In genomic region chr14:24006872-24007721, GRCh38 we compare ENCODE assay signal across 8 cellular contexts. TPM values are rescaled to one million over a fixed set of nuclear protein-coding genes. Genes with fewer than 3 reads are reported as not detected.
DNase-seq lines count a peak whose midpoint lies in the region; ATAC-seq and TF ChIP-seq lines count a peak whose summit lies in the region.
"Not testable (repeated sequence)": the region's sequence is repeated elsewhere in the genome, so short reads cannot be mapped to it uniquely, and the experiment has no call there.

No MANE protein-coding gene starts in this region.

- not testable (repeated sequence) for H4K20me1 ChIP-seq in DOHH2 (ENCODE audit: control insufficient read depth, insufficient read depth, low read depth, low read length); Loucy (ENCODE audit: insufficient read depth, low read length, poor library complexity, severe bottlenecking)

- H3K27ac Mint-ChIP-seq in T-cell, result peak overlapping the region; percentile 74 to 90
- peak overlapping the region; percentile 74 for H3K27ac Mint-ChIP-seq in activated naive CD4-positive, alpha-beta T cell treated with anti-CD3 and anti-CD28 coated beads for 36 hours
- H3K27ac Mint-ChIP-seq in osteocyte (ENCODE audit: unreplicated experiment), result not testable (repeated sequence)
- H3K27ac Mint-ChIP-seq in stimulated activated naive B cell treated with anti-CD40 and anti-IgM and Interleukin-4, amounts not matched to agents 10 μg/mL and 1 μg/mL and 100 μg/mL, for 72 hours, result peak overlapping the region; percentile 65

- H3K4me2 ChIP-seq in DOHH2 (ENCODE audit: low read length) (peak overlapping the region; percentile 75), Loucy (ENCODE audit: low read depth, low read length, poor library complexity, severe bottlenecking) (peak overlapping the region; percentile 42)

- H3K4me1 ChIP-seq in DOHH2 (ENCODE audit: control insufficient read depth, low read length), result peaks cover 12% of the 10 kb centered on the region
- not testable (repeated sequence) for H3K4me1 ChIP-seq in Loucy (ENCODE audit: insufficient read depth, low read length, poor library complexity, severe bottlenecking)

- not testable (repeated sequence) for H3K27me3 Mint-ChIP-seq in T-cell; activated naive CD4-positive, alpha-beta T cell treated with anti-CD3 and anti-CD28 coated beads for 36 hours (ENCODE audit: low read depth); osteocyte (ENCODE audit: unreplicated experiment); stimulated activated naive B cell treated with anti-CD40 and anti-IgM and Interleukin-4, amounts not matched to agents 10 μg/mL and 1 μg/mL and 100 μg/mL, for 72 hours

- H2AFZ ChIP-seq in Loucy (ENCODE audit: low read length), result peak overlapping the region; percentile 60; the same call in 1 of the 2 replicates

- H3K27ac ChIP-seq in DOHH2 (ENCODE audit: low read depth, low read length), result not testable (repeated sequence)

- intact Hi-C loops in activated naive CD4-positive, alpha-beta T cell treated with anti-CD3 and anti-CD28 coated beads for 36 hours (cut with micrococcal nuclease), result not testable (repeated sequence)

- not testable (repeated sequence) for H3K36me3 ChIP-seq in DOHH2 (ENCODE audit: control insufficient read depth, low read length); H7 (replicated peaks; ENCODE audit: control insufficient read depth, insufficient read depth, low read length); Loucy (ENCODE audit: insufficient read depth, low read length)

- not testable (repeated sequence) for H3K9me3 ChIP-seq in DOHH2 (ENCODE audit: control insufficient read depth, insufficient read depth, low read length); Loucy (ENCODE audit: insufficient read depth, low read depth, low read length)

- peak overlapping the region; percentile 50 for H3K9ac ChIP-seq in Loucy (ENCODE audit: low read depth, low read length, poor library complexity, severe bottlenecking)

- peak overlapping the region; percentile 72 to 81 (median 79) for H3K4me3 Mint-ChIP-seq in T-cell
- H3K4me3 Mint-ChIP-seq in activated naive CD4-positive, alpha-beta T cell treated with anti-CD3 and anti-CD28 coated beads for 36 hours, result peak overlapping the region; percentile 72
- H3K4me3 Mint-ChIP-seq in osteocyte (ENCODE audit: unreplicated experiment), result peak overlapping the region; percentile 57
- H3K4me3 Mint-ChIP-seq in stimulated activated naive B cell treated with anti-CD40 and anti-IgM and Interleukin-4, amounts not matched to agents 10 μg/mL and 1 μg/mL and 100 μg/mL, for 72 hours, result peak overlapping the region; percentile 82 to 83

- H3K4me3 ChIP-seq in DOHH2 (ENCODE audit: low read length), result peak overlapping the region; percentile 76
- H3K4me3 ChIP-seq in H7 (ENCODE audit: insufficient read depth, low read depth, low read length), result peak overlapping the region; percentile 31
- peak overlapping the region; percentile 65 for H3K4me3 ChIP-seq in Loucy (ENCODE audit: low read length, poor library complexity, severe bottlenecking)

- H3K4me1 Mint-ChIP-seq in T-cell, result peaks cover 40 to 44% (median 44%) of the 10 kb centered on the region in 3 donors
- peaks cover 40% of the 10 kb centered on the region for H3K4me1 Mint-ChIP-seq in activated naive CD4-positive, alpha-beta T cell treated with anti-CD3 and anti-CD28 coated beads for 36 hours (ENCODE audit: low read depth)
- H3K4me1 Mint-ChIP-seq in osteocyte (ENCODE audit: unreplicated experiment), result not testable (repeated sequence)
- H3K4me1 Mint-ChIP-seq in stimulated activated naive B cell treated with anti-CD40 and anti-IgM and Interleukin-4, amounts not matched to agents 10 μg/mL and 1 μg/mL and 100 μg/mL, for 72 hours, result peaks cover 13 to 28% of the 10 kb centered on the region in 2 donors

- CTCF ChIA-PET in T-cell (lab: Charles Lee), result interaction anchor here in 1 of 2 donors (0.6 kb wide), 1 partner anchor 60 kb away, joined by 3 read pairs; no protein-coding TSS in a partner anchor
- CTCF ChIA-PET in activated naive CD4-positive, alpha-beta T cell treated with anti-CD3 and anti-CD28 coated beads for 36 hours (lab: Charles Lee), result interaction anchor here (0.6 to 1.7 kb wide), 4 partner anchors 49 to 57 kb away, joined by 3 to 5 read pairs (median 4); no protein-coding TSS in a partner anchor

- H3F3A ChIP-seq in DOHH2 (ENCODE audit: control insufficient read depth, insufficient read depth); Loucy (ENCODE audit: low read depth): not testable (repeated sequence)

- H3K79me2 ChIP-seq in DOHH2 (ENCODE audit: control insufficient read depth, low read length); Loucy (ENCODE audit: insufficient read depth, low read length): not testable (repeated sequence)

- POLR2A ChIA-PET in T-cell (lab: Charles Lee), result not testable (repeated sequence)

- DNase-seq in H7; osteocyte (ENCODE audit: extremely low spot score, unreplicated experiment): not testable (repeated sequence)
- DNase-seq in T-cell (peak; percentile 45 to 80 (median 65)), globus pallidus (ENCODE audit: low spot score) (peak; percentile 46)
- peak; percentile 68 for DNase-seq in activated naive CD4-positive, alpha-beta T cell treated with anti-CD3 and anti-CD28 coated beads for 36 hours
- peak; percentile 54 for DNase-seq in stimulated activated naive B cell treated with anti-CD40 and anti-IgM and Interleukin-4, amounts not matched to agents 10 μg/mL and 1 μg/mL and 100 μg/mL, for 72 hours

- ATAC-seq in T-cell (replicated peaks in 1 of 4), result peak; percentile 79 to 87 (median 84)
- peak; percentile 92 to 95 for ATAC-seq in stimulated activated naive B cell treated with anti-CD40 and anti-IgM and Interleukin-4, amounts not matched to agents 10 μg/mL and 1 μg/mL and 100 μg/mL, for 72 hours (replicated peaks)

- H3K9me2 ChIP-seq in DOHH2 (replicated peaks; ENCODE audit: control insufficient read depth, low read length); Loucy (replicated peaks; ENCODE audit: low read depth, low read length): not testable (repeated sequence)

- not testable (repeated sequence) for H3K27me3 ChIP-seq in DOHH2 (ENCODE audit: control insufficient read depth, low read length); H7 (ENCODE audit: control insufficient read depth, insufficient read depth, low read length); Loucy (ENCODE audit: insufficient read depth, low read length, poor library complexity, severe bottlenecking)

- H3K9me3 Mint-ChIP-seq in T-cell; activated naive CD4-positive, alpha-beta T cell treated with anti-CD3 and anti-CD28 coated beads for 36 hours; osteocyte (ENCODE audit: unreplicated experiment); stimulated activated naive B cell treated with anti-CD40 and anti-IgM and Interleukin-4, amounts not matched to agents 10 μg/mL and 1 μg/mL and 100 μg/mL, for 72 hours: not testable (repeated sequence)

- TF ChIP-seq CTCF in DOHH2 (IDR thresholded peaks at IDR 0.05; ENCODE audit: low read depth, low read length, poor library complexity, severe bottlenecking); Loucy (conservative IDR thresholded peaks at IDR 0.05; ENCODE audit: low read length); osteocyte (IDR thresholded peaks at IDR 0.05): not testable (repeated sequence)

- not testable (repeated sequence) for H3K36me3 Mint-ChIP-seq in T-cell; activated naive CD4-positive, alpha-beta T cell treated with anti-CD3 and anti-CD28 coated beads for 36 hours (ENCODE audit: low read depth); osteocyte (ENCODE audit: unreplicated experiment); stimulated activated naive B cell treated with anti-CD40 and anti-IgM and Interleukin-4, amounts not matched to agents 10 μg/mL and 1 μg/mL and 100 μg/mL, for 72 hours

RNA-seq across cellular contexts. Expression of gene DHRS4L2, which starts 18.4 kb away (rescaled TPM):
- 8.0 and 12.2 TPM in 2 replicates for total RNA-seq in H7 (2014; rRNA removed; shearing (Covaris generic))
- total RNA-seq in T-cell (10 to 100 TPM; 14.0 to 21.9 (median 16.4) TPM), osteocyte (15.9 and 17.1 TPM in 2 replicates)
- 10 to 100 TPM; 26.2 to 26.3 TPM for total RNA-seq in activated naive CD4-positive, alpha-beta T cell treated with anti-CD3 and anti-CD28 coated beads for 36 hours

RNA-seq across cellular contexts. Expression of gene CARMIL3, which starts 44.7 kb away (rescaled TPM):
- 2.3 and 6.5 TPM in 2 replicates for total RNA-seq in H7 (2014; rRNA removed; shearing (Covaris generic))
- total RNA-seq in T-cell, result 1 to 10 TPM in 1 of 5 donors, under 1 TPM in 4; 0.38 to 1.9 (median 0.59) TPM
- under 1 TPM; 0.48 to 0.99 TPM for total RNA-seq in activated naive CD4-positive, alpha-beta T cell treated with anti-CD3 and anti-CD28 coated beads for 36 hours
- total RNA-seq in osteocyte, result 0.31 and 0.35 TPM in 2 replicates

RNA-seq across cellular contexts. Expression of gene DHRS4, which starts 53.5 kb away (rescaled TPM):
- 13.9 and 18.9 TPM in 2 replicates for total RNA-seq in H7 (2014; rRNA removed; shearing (Covaris generic))
- total RNA-seq in T-cell (10 to 100 TPM; 11.1 to 21.4 (median 17.5) TPM), osteocyte (19.1 and 19.6 TPM in 2 replicates)
- 10 to 100 TPM; 22.8 to 24.0 TPM for total RNA-seq in activated naive CD4-positive, alpha-beta T cell treated with anti-CD3 and anti-CD28 coated beads for 36 hours
